ENCODE assay signal across 2 cellular contexts in genomic region chr19:49441210-49441959, GRCh38.
A peak's percentile ranks its signal among the peaks of the same experiment; 100 is the strongest.
TF ChIP-seq lines count a peak whose summit lies in the region.

Gene SLC17A7 (minus strand): TSS chr19:49441527. CDS start chr19:49441379, 148 bp downstream.

TF ChIP-seq in HCT116, 20 proteins besides CTCF, POLR2A, EP300 and RAD21:
- TF ChIP-seq EZH2phosphoT487 (IDR thresholded peaks at IDR 0.05; ENCODE audit: borderline replicate concordance) = no peak
- TF ChIP-seq EZH2 (IDR thresholded peaks at IDR 0.05) = no peak
- TF ChIP-seq FOSL1 (IDR thresholded peaks at IDR 0.05; ENCODE audit: low read depth) = no peak
- TF ChIP-seq SP1 (IDR thresholded peaks at IDR 0.05; ENCODE audit: low read depth) = no peak
- TF ChIP-seq SRF (IDR thresholded peaks at IDR 0.05; ENCODE audit: low read depth) = no peak

TF ChIP-seq in H1, 55 proteins besides CTCF, POLR2A, EP300 and RAD21:
- TF ChIP-seq SP1 (IDR thresholded peaks at IDR 0.05; ENCODE audit: low read depth, low read length) (0 out of 2 replicates have a peak, but pooled peaks have one; percentile 35), SP2 (IDR thresholded peaks at IDR 0.05; ENCODE audit: low read length) (no peak), TEAD4 (IDR thresholded peaks at IDR 0.05; ENCODE audit: low read depth, low read length) (no peak), PHF8 (conservative IDR thresholded peaks at IDR 0.05; ENCODE audit: low read depth, low read length) (0 out of 2 replicates have a peak, but pooled peaks have one; percentile 44), CBX5 (IDR thresholded peaks at IDR 0.05; ENCODE audit: low read depth, low read length) (no peak), KDM4A (IDR thresholded peaks at IDR 0.05; ENCODE audit: low read depth, low read length, severe bottlenecking) (peak; percentile 30), BRCA1 (IDR thresholded peaks at IDR 0.05; ENCODE audit: low read depth, low read length) (no peak)
